8 cellular contexts compared by ENCODE assay signal in genomic region chr19:13781547-13781946, GRCh38. TPM values are rescaled to one million over a fixed set of nuclear protein-coding genes. Genes with fewer than 3 reads are reported as not detected.
DNase-seq lines count a peak whose midpoint lies in the region; ATAC-seq and TF ChIP-seq lines count a peak whose summit lies in the region.

No MANE protein-coding gene starts in this region.

- no peak overlapping the region for H3K4me3 ChIP-seq in AG10803 (ENCODE audit: low read length)
- H3K4me3 ChIP-seq in body of pancreas = no peak overlapping the region

- 0 to 4% methylated on average over 4 to 5 of the region's 5 CpGs for WGBS in body of pancreas, 2 donors

- H3K27ac ChIP-seq in body of pancreas = no peak overlapping the region

- no peak for TF ChIP-seq POLR2A in body of pancreas (IDR thresholded peaks at IDR 0.05)

- peak; percentile 42 for ATAC-seq in body of pancreas
- ATAC-seq in HG03342 (IDR thresholded peaks at IDR 0.05; ENCODE audit: unreplicated experiment) = no peak

- peak; percentile 89 for DNase-seq in AG10803 (ENCODE audit: low read depth)
- DNase-seq in M059J (ENCODE audit: low read depth) = peak; percentile 94
- peak in 3 of 4 donors; percentile 40 to 51 (median 48) for DNase-seq in body of pancreas
- DNase-seq in islet precursor cell = peak; percentile 88
- peak; percentile 75 for DNase-seq in ureter (ENCODE audit: low spot score)
- DNase-seq in SKM-1 (lab: John Stamatoyannopoulos, UW; ENCODE audit: unreplicated experiment) = no peak
- no peak for DNase-seq in activated CD4-positive, alpha-beta T cell treated with anti-CD3 and anti-CD28 coated beads, Interleukin-2, amount 50 U/mL, for 4 hours

- peaks cover 14% of the 10 kb centered on the region for H3K4me1 ChIP-seq in body of pancreas

- intact Hi-C loops in body of pancreas (cut with DNase I) = no loop called here

- H3K36me3 ChIP-seq in body of pancreas (replicated peaks in 1 of 2; ENCODE audit: insufficient read depth in 1 of 2, low read depth in 2 of 2) = peaks cover 5 to 9% of the 10 kb centered on the region in 2 donors

- no peaks in the 10 kb centered on the region for H3K27me3 ChIP-seq in body of pancreas

- H3K9me3 ChIP-seq in body of pancreas = no peaks in the 10 kb centered on the region

- TF ChIP-seq CTCF in AG10803 (conservative IDR thresholded peaks at IDR 0.05; ENCODE audit: low read length) (no peak), body of pancreas (IDR thresholded peaks at IDR 0.05) (no peak)

RNA-seq across cellular contexts. Expression of gene C19orf53, which starts 7.3 kb away (rescaled TPM):
- total RNA-seq in M059J (2014; rRNA removed; shearing (Covaris generic)) = 213 and 349 TPM in 2 replicates
- 100 to 1,000 TPM in 1 of 2 donors, 10 to 100 TPM in 1; 47.7 to 103 TPM for total RNA-seq in body of pancreas
- total RNA-seq in ureter = 78.2 TPM

RNA-seq across cellular contexts. Expression of gene ZSWIM4, which starts 13.7 kb away (rescaled TPM):
- total RNA-seq in M059J (2014; rRNA removed; shearing (Covaris generic)) = 3.6 and 12.2 TPM in 2 replicates
- total RNA-seq in body of pancreas = 10 to 100 TPM in 1 of 2 donors, 1 to 10 TPM in 1; 3.4 to 12.5 TPM
- 8.1 TPM for total RNA-seq in ureter

RNA-seq across cellular contexts. Expression of gene MRI1, which starts 17.2 kb away (rescaled TPM):
- total RNA-seq in M059J (2014; rRNA removed; shearing (Covaris generic)) = 51.5 and 71.3 TPM in 2 replicates
- total RNA-seq in body of pancreas (10 to 100 TPM; 69.0 to 82.7 TPM), ureter (50.7 TPM)

Comparison
In these comparisons a context has a peak if more than half of its experiments do, and no peak if none do; other contexts are left out.
1. DNase-seq: peak in AG10803 (single experiment), M059J (single experiment), body of pancreas (3 of 4), islet precursor cell (single experiment) and ureter (single experiment); none in SKM-1 (single experiment) and activated CD4-positive, alpha-beta T cell treated with anti-CD3 and anti-CD28 coated beads, Interleukin-2, amount 50 U/mL, for 4 hours (0 of 2).